In the genomic region with DNA sequence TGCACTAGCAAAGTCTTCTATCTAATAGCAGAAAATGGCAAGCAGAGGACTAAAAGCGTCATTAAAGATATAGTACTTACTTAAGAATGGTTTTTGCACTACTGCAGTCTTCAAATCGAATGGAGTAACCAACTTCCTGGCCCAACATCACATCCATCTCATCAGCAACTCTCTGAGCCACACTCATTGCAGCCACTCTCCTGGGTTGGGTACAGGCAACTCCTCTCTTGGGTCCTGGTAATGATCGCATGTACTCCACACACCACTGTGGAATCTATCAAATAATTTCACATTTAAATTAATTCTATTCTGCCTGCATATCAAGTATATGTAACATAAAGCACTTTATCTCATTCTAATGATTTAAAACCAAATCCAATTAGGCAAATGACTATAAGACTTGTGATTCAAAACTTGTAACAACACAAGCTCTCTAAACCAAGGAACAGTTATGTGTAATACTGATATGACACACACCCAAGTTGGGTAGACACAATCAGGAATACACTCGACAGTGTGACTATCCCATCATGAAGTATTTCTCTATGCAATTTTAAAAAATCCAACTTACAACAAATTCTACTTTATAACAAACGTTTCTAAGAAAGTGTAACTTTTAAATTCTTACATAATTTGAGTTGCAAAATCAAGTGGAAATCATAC, we compare ENCODE assay signal across 1 cellular context.
TF ChIP-seq lines count a peak whose summit lies in the region.

No MANE protein-coding gene starts in this region.

TF ChIP-seq in HepG2, 621 proteins besides CTCF, POLR2A, EP300 and RAD21 (continued from another document):
- TF ChIP-seq, protein P1, sequence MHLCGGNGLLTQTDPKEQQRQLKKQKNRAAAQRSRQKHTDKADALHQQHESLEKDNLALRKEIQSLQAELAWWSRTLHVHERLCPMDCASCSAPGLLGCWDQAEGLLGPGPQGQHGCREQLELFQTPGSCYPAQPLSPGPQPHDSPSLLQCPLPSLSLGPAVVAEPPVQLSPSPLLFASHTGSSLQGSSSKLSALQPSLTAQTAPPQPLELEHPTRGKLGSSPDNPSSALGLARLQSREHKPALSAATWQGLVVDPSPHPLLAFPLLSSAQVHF (CRISPR knock-in tag; IDR thresholded peaks at IDR 0.05), result no peak
- no peak for TF ChIP-seq MED13 (CRISPR knock-in tag; IDR thresholded peaks at IDR 0.05)
- no peak for TF ChIP-seq SP5 (CRISPR knock-in tag; IDR thresholded peaks at IDR 0.05; ENCODE audit: borderline replicate concordance, low read depth)
- TF ChIP-seq RBAK (CRISPR knock-in tag; IDR thresholded peaks at IDR 0.05), result no peak
- TF ChIP-seq ATF6 (CRISPR knock-in tag; conservative IDR thresholded peaks at IDR 0.05), result no peak
- TF ChIP-seq SKIL (CRISPR knock-in tag; IDR thresholded peaks at IDR 0.05; ENCODE audit: borderline replicate concordance), result no peak
- TF ChIP-seq BCL3 (CRISPR knock-in tag; IDR thresholded peaks at IDR 0.05), result no peak
- no peak for TF ChIP-seq ERF (CRISPR knock-in tag; IDR thresholded peaks at IDR 0.05)
- TF ChIP-seq ZBTB42 (CRISPR knock-in tag; IDR thresholded peaks at IDR 0.05), result no peak
- TF ChIP-seq GATAD1 (CRISPR knock-in tag; IDR thresholded peaks at IDR 0.05), result no peak
- no peak for TF ChIP-seq ZNF839 (CRISPR knock-in tag; IDR thresholded peaks at IDR 0.05; ENCODE audit: borderline replicate concordance)
- TF ChIP-seq ZNF574 (CRISPR knock-in tag; IDR thresholded peaks at IDR 0.05), result no peak
- no peak for TF ChIP-seq CSRNP2 (CRISPR knock-in tag; conservative IDR thresholded peaks at IDR 0.05; ENCODE audit: low read depth)
- no peak for TF ChIP-seq LRRFIP1 (CRISPR knock-in tag; conservative IDR thresholded peaks at IDR 0.05)
- no peak for TF ChIP-seq ZIK1 (CRISPR knock-in tag; IDR thresholded peaks at IDR 0.05; ENCODE audit: borderline replicate concordance, low read depth)
- TF ChIP-seq ZNF589 (CRISPR knock-in tag; conservative IDR thresholded peaks at IDR 0.05), result no peak
- TF ChIP-seq GATAD2A (CRISPR knock-in tag; IDR thresholded peaks at IDR 0.05), result no peak
